Comparison of ENCODE assay signal across 14 cellular contexts in the genomic region with DNA sequence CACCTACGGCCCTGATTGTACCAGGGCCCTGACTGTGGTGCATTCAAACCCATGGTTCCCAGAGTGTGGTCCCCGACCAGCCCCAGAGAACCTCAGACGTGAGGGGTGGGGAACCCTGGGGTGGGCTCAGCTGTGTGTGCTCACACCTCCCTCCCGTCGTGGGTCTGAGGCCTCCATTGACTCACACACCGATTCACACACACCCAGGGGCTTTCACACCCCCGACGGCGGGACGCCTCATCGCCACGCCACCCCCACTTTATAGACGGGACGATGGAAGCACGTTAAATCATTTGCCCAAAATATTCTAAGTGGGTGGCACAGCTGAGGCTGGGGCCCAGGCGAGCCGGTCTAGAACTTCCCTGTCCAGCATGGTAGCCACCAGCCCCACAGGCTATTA.
"Had no signal": no experiment of that assay in that cellular context is flagged by ENCODE, and none has a peak within 500 bp of the region (broad histone marks: within the 10 kb centered on the region; RNA-seq: fewer than 3 reads in every experiment).

No MANE protein-coding gene starts in this region.

- H3K27ac ChIP-seq: brain microvascular endothelial cell, esophagus muscularis mucosa had no signal

- H3K9me3 Mint-ChIP-seq: activated naive CD4-positive, alpha-beta T cell treated with anti-CD3 and anti-CD28 coated beads, Interleukin-2, amount 50 U/mL, for 72 hours had no signal

- DNase-seq: activated CD4-positive, alpha-beta T cell treated with anti-CD3 and anti-CD28 coated beads, Interleukin-2, amount 50 U/mL, for 4 hours; activated CD4-positive, CD25-positive, alpha-beta regulatory T cell treated with anti-CD3 and anti-CD28 coated beads, Interleukin-2, amount 50 U/mL, for 72 hours; activated effector memory CD4-positive, alpha-beta T cell treated with Interleukin-2 at 50 U/mL for 16 hours; activated T-cell treated with anti-CD3 and anti-CD28 coated beads, Interleukin-2, amount 50 U/mL, for 1 hour; brain microvascular endothelial cell; mesenchymal stem cell; spleen; stimulated activated CD4-positive, alpha-beta T cell treated with anti-CD3 and anti-CD28 coated beads, Interleukin-1b, Interleukin-23, amount 100 ng/mL, for 48 hours; stimulated activated naive CD4-positive, alpha-beta T cell; trophoblast cell had no signal

- H3K4me3 ChIP-seq: esophagus muscularis mucosa, spleen had no signal

- H3K36me3 ChIP-seq: brain microvascular endothelial cell, esophagus muscularis mucosa, spleen had no signal

- H3K9me3 ChIP-seq: esophagus muscularis mucosa, spleen had no signal

- ATAC-seq: activated naive CD4-positive, alpha-beta T cell treated with anti-CD3 and anti-CD28 coated beads, Interleukin-2, amount 50 U/mL, for 72 hours; left lobe of liver; sciatic nerve had no signal
